ENCODE assay signal across 23 cellular contexts in genomic region chr20:14958626-14959025, GRCh38.
"Had no signal": no experiment of that assay in that cellular context is flagged by ENCODE, and none has a peak within 500 bp of the region (broad histone marks: within the 10 kb centered on the region; RNA-seq: fewer than 3 reads in every experiment).

No MANE protein-coding gene starts in this region.

- ATAC-seq: gastrocnemius medialis; left lung; naive thymus-derived CD8-positive, alpha-beta T cell; right lobe of liver; stimulated activated naive B cell treated with anti-CD40 and anti-IgM and Interleukin-4, amounts not matched to agents 10 μg/mL and 1 μg/mL and 100 μg/mL, for 72 hours; upper lobe of right lung had no signal

- H3K4me3 ChIP-seq: colonic mucosa, gastrocnemius medialis, left lung, right lobe of liver, transverse colon, upper lobe of right lung, uterus had no signal

- H3K27ac ChIP-seq: colonic mucosa, gastrocnemius medialis, left lung, right lobe of liver, transverse colon, upper lobe of right lung, uterus had no signal

- H3K4me1 Mint-ChIP-seq: central memory CD8-positive, alpha-beta T cell; naive thymus-derived CD8-positive, alpha-beta T cell; stimulated activated naive B cell treated with anti-CD40 and anti-IgM and Interleukin-4, amounts not matched to agents 10 μg/mL and 1 μg/mL and 100 μg/mL, for 72 hours had no signal

- H3K27ac Mint-ChIP-seq: dendritic cell treated with granulocyte-macrophage colony-stimulating factor and Interleukin-4, amounts not matched to agents 40 ng/mL and 50 ng/mL, for 4 days; endodermal cell; nephron progenitor cell; stimulated activated naive B cell treated with anti-CD40 and anti-IgM and Interleukin-4, amounts not matched to agents 10 μg/mL and 1 μg/mL and 100 μg/mL, for 72 hours; stimulated activated naive CD8-positive, alpha-beta T cell treated with anti-CD3 and anti-CD28 coated beads, Interleukin-15, Interleukin-2, amounts not matched to agents 100 ng/mL and 50 ng/mL, for 24 hours had no signal

- H3K4me1 ChIP-seq: colonic mucosa, gastrocnemius medialis, left lung, upper lobe of right lung, uterus had no signal

- H3K4me3 Mint-ChIP-seq: central memory CD8-positive, alpha-beta T cell; dendritic cell treated with granulocyte-macrophage colony-stimulating factor and Interleukin-4, amounts not matched to agents 40 ng/mL and 50 ng/mL, for 4 days; endodermal cell; naive thymus-derived CD8-positive, alpha-beta T cell; nephron progenitor cell; stimulated activated naive B cell treated with anti-CD40 and anti-IgM and Interleukin-4, amounts not matched to agents 10 μg/mL and 1 μg/mL and 100 μg/mL, for 72 hours; stimulated activated naive CD8-positive, alpha-beta T cell treated with anti-CD3 and anti-CD28 coated beads, Interleukin-15, Interleukin-2, amounts not matched to agents 100 ng/mL and 50 ng/mL, for 24 hours had no signal

- H3K27me3 Mint-ChIP-seq: central memory CD8-positive, alpha-beta T cell; dendritic cell treated with granulocyte-macrophage colony-stimulating factor and Interleukin-4, amounts not matched to agents 40 ng/mL and 50 ng/mL, for 4 days; naive thymus-derived CD8-positive, alpha-beta T cell; stimulated activated naive CD8-positive, alpha-beta T cell treated with anti-CD3 and anti-CD28 coated beads, Interleukin-15, Interleukin-2, amounts not matched to agents 100 ng/mL and 50 ng/mL, for 24 hours had no signal

- H3K36me3 ChIP-seq: colonic mucosa, gastrocnemius medialis, left lung, right lobe of liver, transverse colon, upper lobe of right lung, uterus had no signal

- H3K27me3 ChIP-seq: colonic mucosa, gastrocnemius medialis, left lung, right lobe of liver, transverse colon, upper lobe of right lung, uterus had no signal

- H3K36me3 Mint-ChIP-seq: naive thymus-derived CD8-positive, alpha-beta T cell; stimulated activated naive B cell treated with anti-CD40 and anti-IgM and Interleukin-4, amounts not matched to agents 10 μg/mL and 1 μg/mL and 100 μg/mL, for 72 hours had no signal

- H3K9me3 Mint-ChIP-seq: endodermal cell; nephron progenitor cell; stimulated activated naive B cell treated with anti-CD40 and anti-IgM and Interleukin-4, amounts not matched to agents 10 μg/mL and 1 μg/mL and 100 μg/mL, for 72 hours had no signal

- DNase-seq: colonic mucosa; effector CD8-positive, alpha-beta T cell; endodermal cell; erythroblast; gastrocnemius medialis; head of caudate nucleus; kidney; left lung; naive thymus-derived CD8-positive, alpha-beta T cell; nephron progenitor cell; nucleus accumbens; posterior cingulate gyrus; retina; right lobe of liver; stimulated activated CD4-positive, alpha-beta T cell treated with anti-CD3 and anti-CD28 coated beads, Interleukin-2, amount 100 ng/mL, for 24 hours; stimulated activated CD4-positive, alpha-beta T cell treated with anti-CD3 and anti-CD28 coated beads, Interleukin-4, amount 100 ng/mL, for 4 hours; stimulated activated naive B cell treated with anti-CD40 and anti-IgM and Interleukin-4, amounts not matched to agents 10 μg/mL and 1 μg/mL and 100 μg/mL, for 72 hours; transverse colon; upper lobe of right lung; uterus had no signal
